Comparison of ENCODE assay signal across 2 cellular contexts in genomic region chr3:141313091-141313683, GRCh38.
TF ChIP-seq lines count a peak whose summit lies in the region.

No MANE protein-coding gene starts in this region.

TF ChIP-seq in A549, 52 proteins besides CTCF, POLR2A, EP300 and RAD21 (continued from another document):
- TF ChIP-seq CBX8 (IDR thresholded peaks at IDR 0.05) (no peak), JUN (IDR thresholded peaks at IDR 0.05) (no peak), E2F6 (IDR thresholded peaks at IDR 0.05; ENCODE audit: borderline replicate concordance, low read depth) (no peak), BHLHE40 (IDR thresholded peaks at IDR 0.05; ENCODE audit: low read depth, low read length) (no peak), HES2 (IDR thresholded peaks at IDR 0.05) (no peak)

TF ChIP-seq in WTC11, 78 proteins besides CTCF, POLR2A, EP300 and RAD21 (continued from another document):
- TF ChIP-seq CDX4 (CRISPR knock-in tag; IDR thresholded peaks at IDR 0.05; ENCODE audit: borderline replicate concordance): no peak
- no peak for TF ChIP-seq SMAD4 (CRISPR knock-in tag; IDR thresholded peaks at IDR 0.05)
- no peak for TF ChIP-seq AFF4 (CRISPR knock-in tag; IDR thresholded peaks at IDR 0.05; ENCODE audit: borderline replicate concordance)
- TF ChIP-seq ZNF532 (CRISPR knock-in tag; IDR thresholded peaks at IDR 0.05; ENCODE audit: borderline replicate concordance): no peak
- TF ChIP-seq OVOL2 (CRISPR knock-in tag; IDR thresholded peaks at IDR 0.05; ENCODE audit: borderline replicate concordance): no peak
- TF ChIP-seq MYBL2 (CRISPR knock-in tag; IDR thresholded peaks at IDR 0.05): no peak
- no peak for TF ChIP-seq NR1H2 (CRISPR knock-in tag; IDR thresholded peaks at IDR 0.05)
- TF ChIP-seq ZNF281 (CRISPR knock-in tag; IDR thresholded peaks at IDR 0.05): no peak
- TF ChIP-seq RELA (CRISPR knock-in tag; IDR thresholded peaks at IDR 0.05; ENCODE audit: borderline replicate concordance): no peak
- TF ChIP-seq FOXP1 (CRISPR knock-in tag; IDR thresholded peaks at IDR 0.05; ENCODE audit: borderline replicate concordance): no peak
- no peak for TF ChIP-seq ETV6 (CRISPR knock-in tag; IDR thresholded peaks at IDR 0.05)
- no peak for TF ChIP-seq FOXJ3 (CRISPR knock-in tag; IDR thresholded peaks at IDR 0.05; ENCODE audit: borderline replicate concordance)
- TF ChIP-seq TCF7 (CRISPR knock-in tag; IDR thresholded peaks at IDR 0.05; ENCODE audit: low read depth): no peak
